Comparison of ENCODE assay signal across 26 cellular contexts in the genomic region with DNA sequence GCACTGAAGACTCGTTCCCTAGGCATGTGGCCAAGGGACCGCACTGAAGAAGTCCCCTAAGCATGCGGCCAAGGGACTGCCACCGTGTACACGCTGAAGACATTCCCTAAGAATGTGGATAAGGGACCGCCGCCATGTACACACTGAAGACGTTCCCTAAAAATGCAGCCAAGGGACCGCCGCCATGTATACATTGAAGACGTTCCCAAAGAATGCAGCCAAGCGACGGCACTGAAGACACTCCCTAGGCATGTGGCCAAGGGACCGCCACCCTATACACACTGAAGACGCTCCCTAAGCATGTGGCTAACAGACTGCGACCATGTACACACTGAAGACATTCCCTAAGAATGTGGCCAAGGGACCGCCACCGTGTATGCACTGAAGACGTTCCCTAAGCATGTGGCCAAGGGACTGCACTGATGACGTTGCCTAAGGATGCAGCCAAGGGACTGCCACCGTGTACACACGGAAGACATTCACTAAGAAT.
"Had no signal": no experiment of that assay in that cellular context is flagged by ENCODE, and none has a peak within 500 bp of the region (broad histone marks: within the 10 kb centered on the region; RNA-seq: fewer than 3 reads in every experiment).

No MANE protein-coding gene starts in this region.

- H3K4me1 Mint-ChIP-seq: endodermal cell, nephron had no signal

- H3K27ac Mint-ChIP-seq: dendritic cell treated with granulocyte-macrophage colony-stimulating factor and Interleukin-4, amounts not matched to agents 40 ng/mL and 50 ng/mL, for 4 days; endodermal cell; memory B cell; mesothelial cell of epicardium; nephron; progenitor cell of endocrine pancreas had no signal

- DNase-seq: colonic mucosa; effector CD8-positive, alpha-beta T cell; endodermal cell; foreskin fibroblast; gastrocnemius medialis; head of caudate nucleus; left ventricle myocardium superior; mucosa of descending colon; naive B cell; occipital lobe; small intestine; stimulated activated CD4-positive, alpha-beta T cell treated with anti-CD3 and anti-CD28 coated beads, Interleukin-12 subunit alpha, Interleukin-12 subunit beta, amount 100 ng/mL, for 4 hours; stimulated activated CD4-positive, alpha-beta T cell treated with anti-CD3 and anti-CD28 coated beads, Interleukin-1b, Interleukin-23, amount 100 ng/mL, for 48 hours; stimulated activated CD4-positive, alpha-beta T cell treated with anti-CD3 and anti-CD28 coated beads, Interleukin-4, amount 100 ng/mL, for 1 hour; stimulated activated CD8-positive, alpha-beta memory T cell treated with anti-CD3 and anti-CD28 coated beads, Interleukin-4, amount 100 ng/mL, for 48 hours; stimulated activated naive CD4-positive, alpha-beta T cell; stimulated activated naive CD8-positive, alpha-beta T cell treated with anti-CD3 and anti-CD28 coated beads, Interleukin-15, amount 100 ng/mL, for 72 hours; thyroid gland; trophoblast cell had no signal

- ATAC-seq: esophagus mucosa; gastrocnemius medialis; left ventricle myocardium superior; mucosa of descending colon; right lobe of liver; stimulated activated naive CD8-positive, alpha-beta T cell treated with anti-CD3 and anti-CD28 coated beads, Interleukin-15, amount 100 ng/mL, for 72 hours had no signal

- H3K27me3 Mint-ChIP-seq: dendritic cell treated with granulocyte-macrophage colony-stimulating factor and Interleukin-4, amounts not matched to agents 40 ng/mL and 50 ng/mL, for 4 days; memory B cell; naive B cell; progenitor cell of endocrine pancreas; stimulated activated naive CD8-positive, alpha-beta T cell treated with anti-CD3 and anti-CD28 coated beads, Interleukin-15, amount 100 ng/mL, for 72 hours had no signal

- H3K4me3 Mint-ChIP-seq: dendritic cell treated with granulocyte-macrophage colony-stimulating factor and Interleukin-4, amounts not matched to agents 40 ng/mL and 50 ng/mL, for 4 days; endodermal cell; memory B cell; mesothelial cell of epicardium; naive B cell; nephron; stimulated activated naive CD8-positive, alpha-beta T cell treated with anti-CD3 and anti-CD28 coated beads, Interleukin-15, amount 100 ng/mL, for 72 hours had no signal
